ENCODE assay signal across 11 cellular contexts in the genomic region with DNA sequence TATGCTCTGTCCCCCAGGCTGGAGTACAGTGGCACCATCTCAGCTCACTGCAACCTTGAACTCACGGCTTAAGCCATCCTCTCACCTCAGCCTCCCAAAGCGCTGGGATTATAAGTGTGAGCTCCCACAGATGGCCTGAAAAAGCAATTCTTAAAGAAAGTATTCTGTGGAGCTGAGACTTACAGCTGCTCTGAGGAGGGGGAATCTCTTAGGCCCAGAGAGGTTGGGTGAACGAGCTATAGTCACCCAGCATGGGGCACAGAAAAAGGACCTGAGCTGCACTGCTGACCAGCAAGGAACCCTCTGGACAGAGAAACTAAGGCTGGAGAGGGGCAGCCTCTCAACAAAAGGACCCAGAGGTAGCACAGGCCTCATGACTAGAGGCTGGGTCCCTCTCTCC. TPM values are rescaled to one million over a fixed set of nuclear protein-coding genes. Genes with fewer than 3 reads are reported as not detected.
A peak's percentile ranks its signal among the peaks of the same experiment; 100 is the strongest.
DNase-seq lines count a peak whose midpoint lies in the region; ATAC-seq, FAIRE-seq and TF ChIP-seq lines count a peak whose summit lies in the region.
"Had no signal": no experiment of that assay in that cellular context is flagged by ENCODE, and none has a peak within 500 bp of the region (broad histone marks: within the 10 kb centered on the region; RNA-seq: fewer than 3 reads in every experiment).

No MANE protein-coding gene starts in this region.

- H3K4me1 ChIP-seq in BLaER1, result peaks cover 55% of the 10 kb centered on the region
- H3K4me1 ChIP-seq in Panc1 (ENCODE audit: control insufficient read depth, insufficient read depth, low read length), result peaks cover 43% of the 10 kb centered on the region
- H3K4me1 ChIP-seq in endothelial cell of umbilical vein (ENCODE audit: control insufficient read depth, extremely low read depth, insufficient read depth, low read length), result peaks cover 16% of the 10 kb centered on the region
- peaks cover 17% of the 10 kb centered on the region for H3K4me1 ChIP-seq in osteoblast (ENCODE audit: insufficient read depth, low read length)

- no peaks in the 10 kb centered on the region for H3K27me3 Mint-ChIP-seq in natural killer cell (ENCODE audit: low read depth in 2 of 2)

- H3K4me3 Mint-ChIP-seq in natural killer cell, result no peak overlapping the region

- no peaks in the 10 kb centered on the region for H3K36me3 ChIP-seq in BLaER1
- no peaks in the 10 kb centered on the region; the same call in 1 of the 2 replicates for H3K36me3 ChIP-seq in Panc1 (ENCODE audit: control insufficient read depth, insufficient read depth, low read length)
- H3K36me3 ChIP-seq in endothelial cell of umbilical vein (ENCODE audit: control insufficient read depth in 2 of 2, extremely low read depth in 1 of 2, insufficient read depth in 2 of 2, low read length in 2 of 2), result no peaks in the 10 kb centered on the region
- peaks cover 14% of the 10 kb centered on the region for H3K36me3 ChIP-seq in osteoblast (ENCODE audit: insufficient read depth, low read length)
- H3K36me3 ChIP-seq: right atrium auricular region had no signal

- ATAC-seq in Panc1, result no peak
- no peak for ATAC-seq in natural killer cell
- no peak for ATAC-seq in GM19463 (IDR thresholded peaks at IDR 0.05; ENCODE audit: unreplicated experiment)

- DNase-seq in Panc1 (ENCODE audit: low read depth, low spot score) (no peak), endothelial cell of umbilical vein (ENCODE audit: low read depth, low spot score) (no peak), osteoblast (ENCODE audit: insufficient read length, low spot score, missing footprints) (no peak), NK-92 (lab: John Stamatoyannopoulos, UW; ENCODE audit: unreplicated experiment) (no peak), natural killer cell (no peak), SIG-M5 treated with dmso at 0.1 percent for 504 hours (lab: John Stamatoyannopoulos, UW; ENCODE audit: unreplicated experiment) (no peak)
- DNase-seq: amniotic stem cell, NCI-H526 treated with DMSO at 0.1 percent for 48 hours had no signal

- dilution Hi-C loops in endothelial cell of umbilical vein (cut with MboI; ENCODE audit: extremely low pct_ligation_motif_present, low sequenced_read_pairs), result no loop called here

- peak overlapping the region; percentile 72 for H3K4me3 ChIP-seq in BLaER1
- peak overlapping the region; percentile 57 to 73 for H3K4me3 ChIP-seq in Panc1 (ENCODE audit: low read depth in 2 of 2, low read length in 2 of 2)
- H3K4me3 ChIP-seq in endothelial cell of umbilical vein (replicated peaks in 1 of 3; ENCODE audit: insufficient read depth in 1 of 3, low read depth in 1 of 3, low read length in 3 of 3), result no peak overlapping the region
- H3K4me3 ChIP-seq in osteoblast (ENCODE audit: insufficient read depth, low read length), result peak overlapping the region; percentile 80

- H3K4me1 Mint-ChIP-seq in natural killer cell, result peaks cover 0 to 16% of the 10 kb centered on the region in 2 donors

- POLR2A ChIA-PET in Panc1 (lab: Charles Lee) (interaction anchor here (0.6 kb wide), 1 partner anchor 250 kb away, joined by 11 read pairs; no protein-coding TSS in a partner anchor), endothelial cell of umbilical vein (lab: Charles Lee) (no interaction called here)

- no peaks in the 10 kb centered on the region for H3K36me3 Mint-ChIP-seq in natural killer cell

- H3K9me3 ChIP-seq in BLaER1, result no peaks in the 10 kb centered on the region
- H3K9me3 ChIP-seq in Panc1 (ENCODE audit: control insufficient read depth, insufficient read depth, low read depth, low read length), result no peaks in the 10 kb centered on the region
- H3K9me3 ChIP-seq in endothelial cell of umbilical vein (replicated peaks; ENCODE audit: control insufficient read depth, insufficient read depth, low read length), result no peaks in the 10 kb centered on the region
- H3K9me3 ChIP-seq in osteoblast (ENCODE audit: low read depth, low read length), result no peaks in the 10 kb centered on the region
- H3K9me3 ChIP-seq: right atrium auricular region had no signal

- H3K9me3 Mint-ChIP-seq in natural killer cell, result no peaks in the 10 kb centered on the region

- intact Hi-C loops in Panc1 (cut with micrococcal nuclease; ENCODE audit: unreplicated experiment), result no loop called here
- intact Hi-C loops in endothelial cell of umbilical vein (cut with micrococcal nuclease), result no loop called here
- intact Hi-C loops in natural killer cell (cut with micrococcal nuclease), result no loop called here

- H3K79me2 ChIP-seq in endothelial cell of umbilical vein (ENCODE audit: control insufficient read depth, insufficient read depth, low read length) (no peaks in the 10 kb centered on the region), osteoblast (ENCODE audit: insufficient read depth, low read length) (peaks cover 32% of the 10 kb centered on the region)

- TF ChIP-seq POLR2A in endothelial cell of umbilical vein (IDR thresholded peaks at IDR 0.05; ENCODE audit: low read depth, low read length), result no peak

- no peak overlapping the region for H3K27ac Mint-ChIP-seq in natural killer cell

- H3K27me3 ChIP-seq in BLaER1 (peaks cover 21% of the 10 kb centered on the region; the same call in 1 of the 2 replicates), Panc1 (ENCODE audit: control insufficient read depth, insufficient read depth, low read length) (no peaks in the 10 kb centered on the region), endothelial cell of umbilical vein (ENCODE audit: control insufficient read depth in 2 of 2, insufficient read depth in 2 of 2, low read length in 2 of 2) (no peaks in the 10 kb centered on the region), osteoblast (ENCODE audit: insufficient read depth, low read length) (no peaks in the 10 kb centered on the region)
- H3K27me3 ChIP-seq: right atrium auricular region had no signal

- H3K4me2 ChIP-seq in BLaER1 (peak overlapping the region; percentile 96), endothelial cell of umbilical vein (ENCODE audit: insufficient read depth, low read length) (peak overlapping the region; percentile 45), osteoblast (ENCODE audit: insufficient read depth, low read length) (peak overlapping the region; percentile 79)

- TF ChIP-seq CTCF in Panc1 (IDR thresholded peaks at IDR 0.05), result no peak
- no peak for TF ChIP-seq CTCF in endothelial cell of umbilical vein (IDR thresholded peaks at IDR 0.05; ENCODE audit: extremely low read depth in 1 of 2, insufficient read depth in 1 of 2, low read depth in 1 of 2, low read length in 2 of 2)
- no peak for TF ChIP-seq CTCF in osteoblast (IDR thresholded peaks at IDR 0.05; ENCODE audit: extremely low read depth, low read depth, low read length)
- TF ChIP-seq CTCF in natural killer cell (IDR thresholded peaks at IDR 0.05), result no peak

- H4K20me1 ChIP-seq in BLaER1, result no peaks in the 10 kb centered on the region
- H4K20me1 ChIP-seq in endothelial cell of umbilical vein (replicated peaks; ENCODE audit: control insufficient read depth, extremely low read depth, insufficient read depth, low read length), result no peaks in the 10 kb centered on the region
- peaks cover 15% of the 10 kb centered on the region for H4K20me1 ChIP-seq in osteoblast (ENCODE audit: insufficient read depth, low read length)

- H3K9ac ChIP-seq in BLaER1, result peak overlapping the region; percentile 77
- no peak overlapping the region for H3K9ac ChIP-seq in endothelial cell of umbilical vein (replicated peaks; ENCODE audit: extremely low read depth, insufficient read depth, low read length)

- H3K27ac ChIP-seq in BLaER1 (peak overlapping the region; percentile 73; the same call in 1 of the 2 replicates), Panc1 (ENCODE audit: low read length) (peak overlapping the region; percentile 83), endothelial cell of umbilical vein (ENCODE audit: insufficient read depth, low read depth, low read length) (no peak overlapping the region), osteoblast (ENCODE audit: low read depth, low read length) (no peak overlapping the region)

- no peaks in the 10 kb centered on the region for H3K9me1 ChIP-seq in endothelial cell of umbilical vein (replicated peaks; ENCODE audit: control insufficient read depth, extremely low read depth, insufficient read depth, low read length)

- CTCF ChIA-PET in Panc1 (lab: Charles Lee), result no interaction called here
- CTCF ChIA-PET in endothelial cell of umbilical vein (lab: Charles Lee), result interaction anchor here (1.1 to 2.9 kb wide), 3 partner anchors 12 to 126 kb away, joined by 3 to 20 read pairs (median 3); no protein-coding TSS in a partner anchor

- in situ Hi-C loops in Panc1 (cut with HindIII; ENCODE audit: low pct_unique_long_range_greater_than_20kb, low sequenced_read_pairs), result no loop called here

- FAIRE-seq in endothelial cell of umbilical vein (lab: Jason Lieb, UNC), result no peak

- BruUV-seq in Panc1 (replicated peaks; lab: Mats Ljungman, UMichigan) (no TSS peak), endothelial cell of umbilical vein (replicated peaks; lab: Mats Ljungman, UMichigan) (TSS peak; percentile 11)

- H2AFZ ChIP-seq in endothelial cell of umbilical vein (ENCODE audit: low read depth, low read length) (no peak overlapping the region), osteoblast (ENCODE audit: low read length) (no peak overlapping the region)

RNA-seq across cellular contexts. Expression of a gene that starts 1.3 kb away (rescaled TPM):
- total RNA-seq in Panc1 (2021; ENCODE audit: unreplicated experiment) (30.9 TPM), endothelial cell of umbilical vein (8.4 and 9.1 TPM in 2 replicates), osteoblast (9.8 and 11.2 TPM in 2 replicates), natural killer cell (1 to 10 TPM; 2.9 to 3.6 (median 3.0) TPM)
- polyA plus RNA-seq in Panc1 (2012; ENCODE audit: insufficient read length), result 28.7 TPM
- 10.8 and 12.1 TPM in 2 replicates for polyA plus RNA-seq in endothelial cell of umbilical vein
- 6.2 and 6.3 TPM in 2 replicates for polyA plus RNA-seq in endothelial cell of umbilical vein (2011; cell fraction: cytosol; rRNA removed)
- polyA plus RNA-seq in endothelial cell of umbilical vein (2011; cell fraction: nucleus; rRNA removed), result 9.5 and 10.9 TPM in 2 replicates
- 7.2 and 9.7 TPM in 2 replicates for polyA plus RNA-seq in endothelial cell of umbilical vein (2012)
- polyA minus RNA-seq in endothelial cell of umbilical vein, result 13.2 and 15.0 TPM in 2 replicates
- 8.3 TPM for polyA minus RNA-seq in endothelial cell of umbilical vein (2011; cell fraction: cytosol; rRNA and poly(A)+ RNA removed)
- 3.4 and 4.4 TPM in 2 replicates for polyA minus RNA-seq in endothelial cell of umbilical vein (2011; cell fraction: nucleus; rRNA and poly(A)+ RNA removed)

RNA-seq across cellular contexts. Expression of a gene that starts 15.0 kb away (rescaled TPM):
- total RNA-seq in Panc1 (2021; ENCODE audit: unreplicated experiment) (12.2 TPM), endothelial cell of umbilical vein (4.5 and 4.8 TPM in 2 replicates), osteoblast (0.72 and 0.88 TPM in 2 replicates), natural killer cell (under 1 TPM; 0.16 to 0.50 (median 0.20) TPM)
- polyA plus RNA-seq in Panc1 (2012; ENCODE audit: insufficient read length), result 3.1 TPM
- 1.6 and 1.8 TPM in 2 replicates for polyA plus RNA-seq in endothelial cell of umbilical vein
- polyA plus RNA-seq in endothelial cell of umbilical vein (2011; cell fraction: cytosol; rRNA removed), result 2.9 and 3.2 TPM in 2 replicates
- 1.3 and 1.7 TPM in 2 replicates for polyA plus RNA-seq in endothelial cell of umbilical vein (2011; cell fraction: nucleus; rRNA removed)
- 1.7 and 2.8 TPM in 2 replicates for polyA plus RNA-seq in endothelial cell of umbilical vein (2012)
- 1.6 and 3.0 TPM in 2 replicates for polyA minus RNA-seq in endothelial cell of umbilical vein
- 12.4 TPM for polyA minus RNA-seq in endothelial cell of umbilical vein (2011; cell fraction: cytosol; rRNA and poly(A)+ RNA removed)
- polyA minus RNA-seq in endothelial cell of umbilical vein (2011; cell fraction: nucleus; rRNA and poly(A)+ RNA removed), result 1.9 and 2.6 TPM in 2 replicates
- total RNA-seq: right atrium auricular region had no signal

RNA-seq across cellular contexts. Expression of a gene that starts 32.0 kb away (rescaled TPM):
- 316 TPM for total RNA-seq in Panc1 (2021; ENCODE audit: unreplicated experiment)
- polyA plus RNA-seq in Panc1 (2012; ENCODE audit: insufficient read length), result 199 TPM
- 491 and 503 TPM in 2 replicates for total RNA-seq in endothelial cell of umbilical vein
- polyA plus RNA-seq in endothelial cell of umbilical vein, result 63.6 and 102 TPM in 2 replicates
- 195 and 223 TPM in 2 replicates for polyA plus RNA-seq in endothelial cell of umbilical vein (2011; cell fraction: cytosol; rRNA removed)
- polyA plus RNA-seq in endothelial cell of umbilical vein (2011; cell fraction: nucleus; rRNA removed), result 163 and 235 TPM in 2 replicates
- 303 and 405 TPM in 2 replicates for polyA plus RNA-seq in endothelial cell of umbilical vein (2012)
- polyA minus RNA-seq in endothelial cell of umbilical vein, result 34.4 and 40.5 TPM in 2 replicates
- polyA minus RNA-seq in endothelial cell of umbilical vein (2011; cell fraction: cytosol; rRNA and poly(A)+ RNA removed), result 31.1 TPM
- polyA minus RNA-seq in endothelial cell of umbilical vein (2011; cell fraction: nucleus; rRNA and poly(A)+ RNA removed), result 47.4 and 65.3 TPM in 2 replicates
- total RNA-seq in osteoblast, result 34.7 and 35.1 TPM in 2 replicates
- 10 to 100 TPM; 26.6 to 41.0 (median 35.2) TPM for total RNA-seq in natural killer cell

RNA-seq across cellular contexts. Expression of a gene that starts 54.5 kb away (rescaled TPM):
- total RNA-seq in Panc1 (2021; ENCODE audit: unreplicated experiment), result 68.5 TPM
- 70.2 TPM for polyA plus RNA-seq in Panc1 (2012; ENCODE audit: insufficient read length)
- 33.8 and 34.8 TPM in 2 replicates for total RNA-seq in endothelial cell of umbilical vein
- polyA plus RNA-seq in endothelial cell of umbilical vein, result 39.1 and 45.5 TPM in 2 replicates
- polyA plus RNA-seq in endothelial cell of umbilical vein (2011; cell fraction: cytosol; rRNA removed), result 31.5 and 35.7 TPM in 2 replicates
- polyA plus RNA-seq in endothelial cell of umbilical vein (2011; cell fraction: nucleus; rRNA removed), result 97.4 and 105 TPM in 2 replicates
- 25.5 and 28.3 TPM in 2 replicates for polyA plus RNA-seq in endothelial cell of umbilical vein (2012)
- polyA minus RNA-seq in endothelial cell of umbilical vein, result 29.6 and 40.0 TPM in 2 replicates
- 6.1 TPM for polyA minus RNA-seq in endothelial cell of umbilical vein (2011; cell fraction: cytosol; rRNA and poly(A)+ RNA removed)
- polyA minus RNA-seq in endothelial cell of umbilical vein (2011; cell fraction: nucleus; rRNA and poly(A)+ RNA removed), result 13.8 and 20.4 TPM in 2 replicates
- total RNA-seq in osteoblast, result 46.6 and 47.4 TPM in 2 replicates
- 10 to 100 TPM; 33.4 to 39.0 (median 39.0) TPM for total RNA-seq in natural killer cell

Comparison
In these comparisons a context has a peak if more than half of its experiments do, and no peak if none do; other contexts are left out.
1. H3K27ac ChIP-seq: peak in BLaER1 (single experiment) and Panc1 (single experiment); none in endothelial cell of umbilical vein (single experiment) and osteoblast (single experiment).
2. H3K4me2 ChIP-seq: peak in every context shown above with its lines; median percentile 96 in BLaER1; 79 in osteoblast; 45 in endothelial cell of umbilical vein.
3. H3K4me3 ChIP-seq: peak in BLaER1 (single experiment), Panc1 (2 of 2) and osteoblast (single experiment); none in endothelial cell of umbilical vein (0 of 3).